ENCODE assay signal across 8 cellular contexts in the genomic region with DNA sequence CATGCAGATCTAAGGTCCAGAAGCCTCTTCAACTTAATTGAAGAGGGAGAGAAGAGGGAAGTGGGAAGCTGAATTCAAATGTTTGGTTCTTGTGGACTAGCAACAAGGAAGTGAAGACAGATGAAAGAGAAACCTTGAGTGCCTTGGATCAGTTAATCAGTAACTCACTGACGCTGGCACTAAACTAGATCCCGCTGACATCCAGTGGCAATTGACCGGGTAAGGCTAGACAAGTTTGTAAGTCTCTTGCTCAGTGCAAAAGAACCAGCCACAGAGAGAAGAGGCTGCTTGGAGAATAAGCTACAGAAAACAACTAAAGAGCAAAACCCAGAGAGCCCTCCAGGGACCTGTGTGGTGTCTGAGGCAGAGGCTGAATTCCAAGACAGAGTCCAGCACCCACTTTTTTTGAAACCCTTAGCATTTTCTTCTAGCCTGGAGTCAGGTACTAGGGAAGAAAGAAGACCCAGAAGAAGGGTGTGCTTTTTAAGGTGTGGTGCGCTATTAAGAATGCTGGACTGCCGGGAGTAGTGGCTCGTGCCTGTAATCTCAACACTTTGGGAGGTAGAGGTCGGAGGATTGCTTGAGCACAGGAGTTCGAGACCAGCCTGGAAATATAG. TPM values are rescaled to one million over a fixed set of nuclear protein-coding genes. Genes with fewer than 3 reads are reported as not detected.
A peak's percentile ranks its signal among the peaks of the same experiment; 100 is the strongest.
DNase-seq lines count a peak whose midpoint lies in the region; ATAC-seq, FAIRE-seq and TF ChIP-seq lines count a peak whose summit lies in the region.

No MANE protein-coding gene starts in this region.

- H3K4me1 Mint-ChIP-seq in activated CD4-positive, alpha-beta T cell treated with anti-CD3 and anti-CD28 coated beads for 36 hours, result no peaks in the 10 kb centered on the region

- no peak for TF ChIP-seq CTCF in pancreas (IDR thresholded peaks at IDR 0.05)
- no peak for TF ChIP-seq CTCF in tibial artery (IDR thresholded peaks at IDR 0.05)

- FAIRE-seq in pancreas (lab: Jason Lieb, UNC), result no peak

- H3K9me3 Mint-ChIP-seq in activated CD4-positive, alpha-beta T cell treated with anti-CD3 and anti-CD28 coated beads for 36 hours (ENCODE audit: low read depth), result no peaks in the 10 kb centered on the region

- H3K9me3 ChIP-seq in pancreas (no peaks in the 10 kb centered on the region), tibial artery (no peaks in the 10 kb centered on the region)

- H3K36me3 ChIP-seq in pancreas, result no peaks in the 10 kb centered on the region
- no peaks in the 10 kb centered on the region for H3K36me3 ChIP-seq in tibial artery

- CTCF ChIA-PET in activated CD4-positive, alpha-beta T cell treated with anti-CD3 and anti-CD28 coated beads for 36 hours (lab: Charles Lee), result no interaction called here

- H3K4me3 ChIP-seq in pancreas (peak overlapping the region in 2 of 4 donors; percentile 24 to 30), tibial artery (no peak overlapping the region)

- no peaks in the 10 kb centered on the region for H3K27me3 ChIP-seq in pancreas
- peaks cover 0 to 14% of the 10 kb centered on the region in 2 donors for H3K27me3 ChIP-seq in tibial artery

- WGBS in pancreas, 2 donors, result 8 to 9% methylated on average over 8 of the region's 8 CpGs

- no peak overlapping the region for H3K4me3 Mint-ChIP-seq in activated CD4-positive, alpha-beta T cell treated with anti-CD3 and anti-CD28 coated beads for 36 hours

- H3K36me3 Mint-ChIP-seq in activated CD4-positive, alpha-beta T cell treated with anti-CD3 and anti-CD28 coated beads for 36 hours (ENCODE audit: low read depth), result no peaks in the 10 kb centered on the region

- DNase-seq in SIG-M5 (lab: John Stamatoyannopoulos, UW) (peak; percentile 25), pancreas (peak in 4 of 6 donors; percentile 51 to 84 (median 82)), NCI-H446 (lab: John Stamatoyannopoulos, UW) (no peak), tibial artery (no peak), NCI-H1417 treated with DMSO at 0.1 percent for 48 hours (lab: John Stamatoyannopoulos, UW) (no peak)
- no peak for DNase-seq in activated CD4-positive, alpha-beta T cell treated with anti-CD3 and anti-CD28 coated beads for 36 hours

- POLR2A ChIA-PET in activated CD4-positive, alpha-beta T cell treated with anti-CD3 and anti-CD28 coated beads for 36 hours (lab: Charles Lee), result no interaction called here

- H3K27me3 Mint-ChIP-seq in activated CD4-positive, alpha-beta T cell treated with anti-CD3 and anti-CD28 coated beads for 36 hours, result peaks cover 28% of the 10 kb centered on the region

- H3K27ac Mint-ChIP-seq in activated CD4-positive, alpha-beta T cell treated with anti-CD3 and anti-CD28 coated beads for 36 hours, result no peak overlapping the region

- peak; percentile 94 for ATAC-seq in GM19324 (IDR thresholded peaks at IDR 0.05; ENCODE audit: low FRiP score, unreplicated experiment)
- ATAC-seq in HG03103 (IDR thresholded peaks at IDR 0.05; ENCODE audit: low read depth, unreplicated experiment), result peak; percentile 69
- ATAC-seq in pancreas, result peak; percentile 97 to 99 (median 98)
- ATAC-seq in activated CD4-positive, alpha-beta T cell treated with anti-CD3 and anti-CD28 coated beads for 36 hours, result no peak

- intact Hi-C loops in pancreas (cut with DNase I) (no loop called here), tibial artery (cut with DNase I; ENCODE audit: low total_unique reads) (no loop called here)
- intact Hi-C loops in activated CD4-positive, alpha-beta T cell treated with anti-CD3 and anti-CD28 coated beads for 36 hours (cut with DNase I, micrococcal nuclease), result no loop called here

- peak overlapping the region; percentile 62 to 92 (median 86) for H3K27ac ChIP-seq in pancreas
- H3K27ac ChIP-seq in tibial artery, result no peak overlapping the region

- peaks cover 0 to 3% (median 0%) of the 10 kb centered on the region in 3 donors for H3K4me1 ChIP-seq in pancreas
- no peaks in the 10 kb centered on the region for H3K4me1 ChIP-seq in tibial artery

RNA-seq across cellular contexts. Expression of a gene that starts 6.9 kb away (rescaled TPM):
- 1 to 10 TPM; 1.6 to 4.4 (median 2.4) TPM for total RNA-seq in pancreas
- polyA plus RNA-seq in pancreas, result 1 to 10 TPM in 1 of 2 donors, under 1 TPM in 1; 0.91 to 2.3 TPM
- under 1 TPM; 0.16 to 0.26 TPM for total RNA-seq in activated CD4-positive, alpha-beta T cell treated with anti-CD3 and anti-CD28 coated beads for 36 hours

Comparison
In these comparisons a context has a peak if more than half of its experiments do, and no peak if none do; other contexts are left out.
1. DNase-seq: peak in SIG-M5 (single experiment) and pancreas (4 of 6); none in NCI-H446 (0 of 2), activated CD4-positive, alpha-beta T cell treated with anti-CD3 and anti-CD28 coated beads for 36 hours (single experiment), tibial artery (0 of 2) and NCI-H1417 treated with DMSO at 0.1 percent for 48 hours (single experiment).
2. H3K27ac ChIP-seq: peak in pancreas (4 of 4); none in tibial artery (0 of 2).